10 cellular contexts compared by ENCODE assay signal in genomic region chr3:127792664-127793292, GRCh38. TPM values are rescaled to one million over a fixed set of nuclear protein-coding genes. Genes with fewer than 3 reads are reported as not detected.
A peak's percentile ranks its signal among the peaks of the same experiment; 100 is the strongest.
DNase-seq lines count a peak whose midpoint lies in the region; TF ChIP-seq lines count a peak whose summit lies in the region.
"Had no signal": no experiment of that assay in that cellular context is flagged by ENCODE, and none has a peak within 500 bp of the region (broad histone marks: within the 10 kb centered on the region; RNA-seq: fewer than 3 reads in every experiment).

No MANE protein-coding gene starts in this region.

- H3K4me3 Mint-ChIP-seq in glutamatergic neuron (ENCODE audit: unreplicated experiment), result no peak overlapping the region
- H3K4me3 Mint-ChIP-seq: stimulated activated naive CD8-positive, alpha-beta T cell treated with anti-CD3 and anti-CD28 coated beads, Interleukin-15, amount 100 ng/mL, for 72 hours had no signal

- H3K9me3 Mint-ChIP-seq in glutamatergic neuron (ENCODE audit: unreplicated experiment), result peaks cover 2% of the 10 kb centered on the region

- H3K79me2 ChIP-seq in ACC112 (ENCODE audit: control insufficient read depth, insufficient read depth, low read length, unreplicated experiment), result no peaks in the 10 kb centered on the region

- TF ChIP-seq CTCF in dorsolateral prefrontal cortex (IDR thresholded peaks at IDR 0.05 in 54 of 56, conservative IDR thresholded peaks at IDR 0.05 in 2 of 56; ENCODE audit: low read depth in 1 of 56, partially characterized antibody in 56 of 56) (no peak), glutamatergic neuron (IDR thresholded peaks at IDR 0.05; ENCODE audit: partially characterized antibody, unreplicated experiment) (no peak)

- H3K27ac ChIP-seq in ACC112 (ENCODE audit: low read depth, low read length) (peak overlapping the region; percentile 81), dorsolateral prefrontal cortex (peak overlapping the region in 34 of 59 donors; percentile 16 to 94 (median 65))
- H3K27ac ChIP-seq: ovary had no signal

- peak overlapping the region; percentile 48 for H2AFZ ChIP-seq in ACC112 (ENCODE audit: low read length, unreplicated experiment)

- H3K4me3 ChIP-seq in ACC112 (ENCODE audit: low read depth, low read length) (no peak overlapping the region), dorsolateral prefrontal cortex (no peak overlapping the region)
- H3K4me3 ChIP-seq: ovary had no signal

- peaks cover 37% of the 10 kb centered on the region for H3K4me1 Mint-ChIP-seq in glutamatergic neuron (ENCODE audit: low read depth, unreplicated experiment)

- H3K27ac Mint-ChIP-seq in glutamatergic neuron (ENCODE audit: unreplicated experiment), result no peak overlapping the region

- intact Hi-C loops in dorsolateral prefrontal cortex (cut with DNase I), result no loop called here
- intact Hi-C loops in head of caudate nucleus (cut with DNase I), result no loop called here

- H3K27me3 ChIP-seq in ACC112 (ENCODE audit: insufficient read depth, low read length) (no peaks in the 10 kb centered on the region), dorsolateral prefrontal cortex (no peaks in the 10 kb centered on the region)
- H3K27me3 ChIP-seq: ovary had no signal

- no peaks in the 10 kb centered on the region for H3K36me3 Mint-ChIP-seq in glutamatergic neuron (ENCODE audit: unreplicated experiment)

- H3K36me3 ChIP-seq in ACC112 (ENCODE audit: insufficient read depth, low read length), result peaks cover 15% of the 10 kb centered on the region; the same call in 1 of the 2 replicates
- H3K36me3 ChIP-seq: ovary had no signal

- peaks cover 2% of the 10 kb centered on the region for H3K27me3 Mint-ChIP-seq in glutamatergic neuron (ENCODE audit: unreplicated experiment)
- H3K27me3 Mint-ChIP-seq: stimulated activated naive CD8-positive, alpha-beta T cell treated with anti-CD3 and anti-CD28 coated beads, Interleukin-15, amount 100 ng/mL, for 72 hours had no signal

- peaks cover 48% of the 10 kb centered on the region for H3K4me1 ChIP-seq in ACC112 (ENCODE audit: control insufficient read depth, insufficient read depth, low read length, unreplicated experiment)

- DNase-seq in LHCN-M2 (ENCODE audit: low read depth) (peak; percentile 89), dorsolateral prefrontal cortex (peak in 1 of 10 donors; percentile 49), mucosa of gallbladder (ENCODE audit: low spot score) (peak; percentile 73), head of caudate nucleus (no peak), glutamatergic neuron (no peak)
- DNase-seq in activated CD4-positive, CD25-positive, alpha-beta regulatory T cell treated with anti-CD3 and anti-CD28 coated beads, Interleukin-2, amount 50 U/mL, for 72 hours, result no peak
- DNase-seq in NK-92 treated with Interleukin-12 subunit alpha and Interleukin-12 subunit beta, amount 100 ng/mL, for 24 hours (lab: John Stamatoyannopoulos, UW), result no peak
- DNase-seq: stimulated activated naive CD8-positive, alpha-beta T cell treated with anti-CD3 and anti-CD28 coated beads, Interleukin-15, amount 100 ng/mL, for 72 hours had no signal

RNA-seq across cellular contexts. Expression of gene MGLL, which starts 29.5 kb away (rescaled TPM):
- total RNA-seq in LHCN-M2 (2014; rRNA removed) (197 and 206 TPM in 2 replicates), dorsolateral prefrontal cortex (100 to 1,000 TPM in 117 of 120 experiments, 10 to 100 TPM in 3; 73.9 to 334 (median 144) TPM), mucosa of gallbladder (193 TPM), glutamatergic neuron (ENCODE audit: unreplicated experiment) (10.3 TPM)
- 221 TPM for polyA plus RNA-seq in LHCN-M2 (2012)

Comparison
In these comparisons a context has a peak if more than half of its experiments do, and no peak if none do; other contexts are left out.
1. DNase-seq: peak in LHCN-M2 (single experiment) and mucosa of gallbladder (single experiment); none in head of caudate nucleus (0 of 42), glutamatergic neuron (single experiment), activated CD4-positive, CD25-positive, alpha-beta regulatory T cell treated with anti-CD3 and anti-CD28 coated beads, Interleukin-2, amount 50 U/mL, for 72 hours (single experiment) and NK-92 treated with Interleukin-12 subunit alpha and Interleukin-12 subunit beta, amount 100 ng/mL, for 24 hours (single experiment).